In genomic region chr22:36296690-36297089, GRCh38 we compare ENCODE assay signal across 13 cellular contexts.
"Had no signal": no experiment of that assay in that cellular context is flagged by ENCODE, and none has a peak within 500 bp of the region (broad histone marks: within the 10 kb centered on the region; RNA-seq: fewer than 3 reads in every experiment).

No MANE protein-coding gene starts in this region.

- H3K4me1 ChIP-seq: thyroid gland had no signal

- H3K9me3 ChIP-seq: heart left ventricle, thyroid gland had no signal

- H3K27ac Mint-ChIP-seq: memory B cell; nephron progenitor cell; T-helper 2 cell treated with Interferon-gamma antibody and Interleukin-4, amounts not matched to agents 5 μg/mL and 100 μg/mL, for 36 hours had no signal

- DNase-seq: activated CD4-positive, alpha-beta T cell treated with anti-CD3 and anti-CD28 coated beads for 1 hour; activated CD4-positive, alpha-beta T cell treated with anti-CD3 and anti-CD28 coated beads, Interleukin-2, amount 50 U/mL, for 48 hours; activated naive CD4-positive, alpha-beta T cell; amygdala; brain microvascular endothelial cell; dorsolateral prefrontal cortex; foreskin melanocyte; nephron progenitor cell; stimulated activated CD4-positive, alpha-beta T cell treated with anti-CD3 and anti-CD28 coated beads, Interleukin-4, amount 100 ng/mL, for 4 hours; thyroid gland had no signal

- H3K27me3 ChIP-seq: brain microvascular endothelial cell, dorsolateral prefrontal cortex, heart left ventricle, thyroid gland had no signal

- H3K4me1 Mint-ChIP-seq: nephron progenitor cell had no signal

- ATAC-seq: heart left ventricle had no signal

- H3K9me3 Mint-ChIP-seq: memory B cell; T-helper 2 cell treated with Interferon-gamma antibody and Interleukin-4, amounts not matched to agents 5 μg/mL and 100 μg/mL, for 36 hours had no signal

- H3K27me3 Mint-ChIP-seq: memory B cell had no signal

- H3K4me3 Mint-ChIP-seq: memory B cell; nephron progenitor cell; T-helper 2 cell treated with Interferon-gamma antibody and Interleukin-4, amounts not matched to agents 5 μg/mL and 100 μg/mL, for 36 hours had no signal

- H3K27ac ChIP-seq: brain microvascular endothelial cell, dorsolateral prefrontal cortex, thyroid gland had no signal

- H3K4me3 ChIP-seq: dorsolateral prefrontal cortex, heart left ventricle, thyroid gland had no signal
